8 cellular contexts compared by ENCODE assay signal in genomic region chr10:58064714-58065528, GRCh38.
DNase-seq lines count a peak whose midpoint lies in the region; ATAC-seq and TF ChIP-seq lines count a peak whose summit lies in the region.

No MANE protein-coding gene starts in this region.

- H3K36me3 Mint-ChIP-seq in activated CD8-positive, alpha-beta T cell treated with anti-CD3 and anti-CD28 coated beads, Interleukin-2, amount 10 ng/mL, durations not matched to agents 7 days and 5 days (ENCODE audit: low read depth), result no peaks in the 10 kb centered on the region

- H3K9me3 ChIP-seq in MM.1S (replicated peaks; ENCODE audit: insufficient read depth, low read length), result no peaks in the 10 kb centered on the region
- H3K9me3 ChIP-seq in hepatocyte (ENCODE audit: low read depth), result no peaks in the 10 kb centered on the region

- no peaks in the 10 kb centered on the region for H3K4me1 Mint-ChIP-seq in activated CD8-positive, alpha-beta T cell treated with anti-CD3 and anti-CD28 coated beads, Interleukin-2, amount 10 ng/mL, durations not matched to agents 7 days and 5 days (ENCODE audit: low read depth)

- 56% methylated on average over 4 of the region's 4 CpGs for WGBS in hepatocyte (ENCODE audit: low lambda C conversion rate, missing lambda C conversion rate)

- H3K36me3 ChIP-seq in MM.1S (replicated peaks; ENCODE audit: insufficient read depth, low read length), result no peaks in the 10 kb centered on the region
- H3K36me3 ChIP-seq in hepatocyte (replicated peaks; ENCODE audit: insufficient read depth, low read depth), result no peaks in the 10 kb centered on the region

- CTCF ChIA-PET in activated CD8-positive, alpha-beta T cell treated with anti-CD3 and anti-CD28 coated beads, Interleukin-2, amount 10 ng/mL, durations not matched to agents 7 days and 5 days (lab: Charles Lee), result interaction anchor here (0.9 to 1.9 kb wide), 3 partner anchors 11 to 88 kb away, joined by 3 to 9 read pairs (median 5); no protein-coding TSS in a partner anchor

- no peaks in the 10 kb centered on the region for H3K9me2 ChIP-seq in MM.1S (replicated peaks; ENCODE audit: insufficient read depth, low read length)
- no peaks in the 10 kb centered on the region for H3K9me2 ChIP-seq in hepatocyte (replicated peaks; ENCODE audit: insufficient read depth)

- no peaks in the 10 kb centered on the region for H3K27me3 ChIP-seq in MM.1S (replicated peaks; ENCODE audit: insufficient read depth, low read length)
- H3K27me3 ChIP-seq in hepatocyte, result no peaks in the 10 kb centered on the region

- H3K9me3 Mint-ChIP-seq in activated CD8-positive, alpha-beta T cell treated with anti-CD3 and anti-CD28 coated beads, Interleukin-2, amount 10 ng/mL, durations not matched to agents 7 days and 5 days (ENCODE audit: insufficient read depth), result no peaks in the 10 kb centered on the region

- DNase-seq in AG20443 (ENCODE audit: low spot score) (peak; percentile 63), GM10266 (ENCODE audit: extremely low spot score) (peak; percentile 9), MM.1S (peak; percentile 65), hepatocyte (ENCODE audit: low spot score) (peak; percentile 65), NCI-H446 treated with DMSO at 0.1 percent for 48 hours (lab: John Stamatoyannopoulos, UW) (no peak)
- peak; percentile 32 for DNase-seq in activated CD8-positive, alpha-beta T cell treated with anti-CD3 and anti-CD28 coated beads, Interleukin-2, amount 10 ng/mL, durations not matched to agents 7 days and 5 days
- DNase-seq in stimulated activated CD8-positive, alpha-beta memory T cell treated with anti-CD3 and anti-CD28 coated beads, Interleukin-15, amount 100 ng/mL, for 1 hour (ENCODE audit: low read depth), result peak; percentile 4

- H3K4me1 ChIP-seq in MM.1S (ENCODE audit: low read length) (peaks cover 7% of the 10 kb centered on the region; the same call in 1 of the 2 replicates), hepatocyte (ENCODE audit: insufficient read depth) (no peaks in the 10 kb centered on the region)

- POLR2A ChIA-PET in activated CD8-positive, alpha-beta T cell treated with anti-CD3 and anti-CD28 coated beads, Interleukin-2, amount 10 ng/mL, durations not matched to agents 7 days and 5 days (lab: Charles Lee), result no interaction called here

- H2AFZ ChIP-seq in MM.1S (ENCODE audit: low read length) (peak overlapping the region; percentile 27; the same call in 1 of the 2 replicates), hepatocyte (no peak overlapping the region)

- peak; percentile 44 for TF ChIP-seq CTCF in GM10266 (IDR thresholded peaks at IDR 0.05; ENCODE audit: control insufficient read depth, insufficient read depth, low read depth, missing control alignments)
- peak; percentile 74 for TF ChIP-seq CTCF in MM.1S (IDR thresholded peaks at IDR 0.05; ENCODE audit: low read length)
- peak; percentile 93 for TF ChIP-seq CTCF in hepatocyte (IDR thresholded peaks at IDR 0.05; ENCODE audit: poor library complexity)

- no peaks in the 10 kb centered on the region for H4K20me1 ChIP-seq in MM.1S (ENCODE audit: insufficient read depth, low read length)
- H4K20me1 ChIP-seq in hepatocyte (ENCODE audit: insufficient read depth, poor library complexity, severe bottlenecking), result no peaks in the 10 kb centered on the region

- H3K27ac Mint-ChIP-seq in activated CD8-positive, alpha-beta T cell treated with anti-CD3 and anti-CD28 coated beads, Interleukin-2, amount 10 ng/mL, durations not matched to agents 7 days and 5 days, result no peak overlapping the region

- H3F3A ChIP-seq in MM.1S (ENCODE audit: insufficient read depth, low read length), result no peaks in the 10 kb centered on the region

- H3K4me3 ChIP-seq in MM.1S (ENCODE audit: low read length) (no peak overlapping the region), hepatocyte (no peak overlapping the region)

- H3K27me3 Mint-ChIP-seq in activated CD8-positive, alpha-beta T cell treated with anti-CD3 and anti-CD28 coated beads, Interleukin-2, amount 10 ng/mL, durations not matched to agents 7 days and 5 days (ENCODE audit: low read depth), result peaks cover 2% of the 10 kb centered on the region

- H3K27ac ChIP-seq in MM.1S (ENCODE audit: low read length) (no peak overlapping the region), hepatocyte (no peak overlapping the region)

- H3K4me2 ChIP-seq in MM.1S (ENCODE audit: low read depth, low read length) (no peak overlapping the region), hepatocyte (peak overlapping the region; percentile 46)

- H3K9ac ChIP-seq in MM.1S (ENCODE audit: low read length), result no peak overlapping the region

- H3K4me3 Mint-ChIP-seq in activated CD8-positive, alpha-beta T cell treated with anti-CD3 and anti-CD28 coated beads, Interleukin-2, amount 10 ng/mL, durations not matched to agents 7 days and 5 days, result no peak overlapping the region

- ATAC-seq in activated CD8-positive, alpha-beta T cell treated with anti-CD3 and anti-CD28 coated beads, Interleukin-2, amount 10 ng/mL, durations not matched to agents 7 days and 5 days, result no peak
- no peak for ATAC-seq in HG02970 (IDR thresholded peaks at IDR 0.05; ENCODE audit: low FRiP score, unreplicated experiment)

- no peaks in the 10 kb centered on the region for H3K79me2 ChIP-seq in MM.1S (ENCODE audit: low read length)
- H3K79me2 ChIP-seq in hepatocyte, result no peaks in the 10 kb centered on the region
